ENCODE assay signal across 16 cellular contexts in the genomic region with DNA sequence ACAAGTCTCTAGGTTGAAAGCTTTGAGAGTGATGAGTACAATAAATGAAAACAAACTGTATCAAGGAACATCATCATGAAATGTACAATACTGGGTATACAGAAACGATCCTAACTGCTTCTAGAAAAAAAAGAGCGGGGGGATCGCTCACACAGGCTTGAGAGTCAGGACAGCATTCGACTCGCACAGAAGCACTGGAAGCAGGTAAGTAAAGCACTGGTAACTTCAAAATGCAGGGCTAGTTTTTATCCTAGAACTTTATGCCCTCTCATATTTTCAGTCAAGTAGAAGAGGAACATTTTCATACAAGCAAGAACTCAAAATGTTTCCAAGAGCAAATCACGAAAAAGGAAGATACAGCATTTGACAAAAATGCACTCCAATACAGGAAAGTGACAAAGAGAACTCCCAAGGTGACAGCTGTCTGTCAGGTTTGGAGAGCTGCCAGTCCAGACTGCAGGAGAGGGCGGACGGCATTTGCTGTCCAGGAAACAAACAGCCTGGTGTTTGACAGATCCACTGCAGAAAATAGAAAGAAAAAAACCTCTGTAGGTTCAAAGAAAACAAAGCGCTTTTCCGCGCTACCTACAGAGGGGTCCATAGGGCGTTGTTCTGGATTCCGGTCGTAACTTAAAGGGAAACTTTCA. TPM values are rescaled to one million over a fixed set of nuclear protein-coding genes. Genes with fewer than 3 reads are reported as not detected.
DNase-seq lines count a peak whose midpoint lies in the region; ATAC-seq and TF ChIP-seq lines count a peak whose summit lies in the region.
"Had no signal": no experiment of that assay in that cellular context is flagged by ENCODE, and none has a peak within 500 bp of the region (broad histone marks: within the 10 kb centered on the region; RNA-seq: fewer than 3 reads in every experiment).

No MANE protein-coding gene starts in this region.

- no peak overlapping the region for H3K27ac ChIP-seq in SK-N-SH (ENCODE audit: low read depth in 2 of 2, low read length in 1 of 2)
- H3K27ac ChIP-seq in CD8-positive, alpha-beta memory T cell (ENCODE audit: low read depth, low read length) = no peak overlapping the region
- H3K27ac ChIP-seq: gastroesophageal sphincter, suprapubic skin had no signal

- no peak overlapping the region for H3K9ac ChIP-seq in SK-N-SH

- no peaks in the 10 kb centered on the region for H3K79me2 ChIP-seq in SK-N-SH (ENCODE audit: insufficient read depth)

- WGBS in SK-N-SH (ENCODE audit: low lambda C conversion rate) = 12% methylated on average over 14 of the region's 14 CpGs

- peak overlapping the region; percentile 28 to 55; a peak in 3 of 4 replicates for H3K4me3 ChIP-seq in SK-N-SH (ENCODE audit: low read depth in 2 of 2, low read length in 1 of 2)
- no peak overlapping the region for H3K4me3 ChIP-seq in CD8-positive, alpha-beta memory T cell (ENCODE audit: low read length)
- H3K4me3 ChIP-seq: gastroesophageal sphincter, suprapubic skin had no signal

- H3K27me3 ChIP-seq in SK-N-SH (ENCODE audit: insufficient read depth) = no peaks in the 10 kb centered on the region
- H3K27me3 ChIP-seq in CD8-positive, alpha-beta memory T cell (ENCODE audit: insufficient read depth, low read length, poor library complexity, severe bottlenecking) = no peaks in the 10 kb centered on the region
- H3K27me3 ChIP-seq: gastroesophageal sphincter, suprapubic skin had no signal

- ATAC-seq in HG03571 (IDR thresholded peaks at IDR 0.05; ENCODE audit: unreplicated experiment) = no peak
- ATAC-seq: activated T-cell treated with anti-CD3 and anti-CD28 coated beads, Interleukin-2, amount 50 U/mL, for 72 hours; CD8-positive, alpha-beta T cell; gastroesophageal sphincter; natural killer cell had no signal

- no peak overlapping the region for H3K4me3 Mint-ChIP-seq in CD8-positive, alpha-beta memory T cell
- H3K4me3 Mint-ChIP-seq: activated CD4-positive, alpha-beta T cell treated with anti-CD3 and anti-CD28 coated beads, Interleukin-2, amount 10 ng/mL, durations not matched to agents 24 days and 14 days; CD8-positive, alpha-beta T cell; natural killer cell had no signal

- H3K9me3 Mint-ChIP-seq in CD8-positive, alpha-beta memory T cell = no peaks in the 10 kb centered on the region
- H3K9me3 Mint-ChIP-seq: activated CD4-positive, alpha-beta T cell treated with anti-CD3 and anti-CD28 coated beads, Interleukin-2, amount 10 ng/mL, durations not matched to agents 24 days and 14 days; activated T-cell treated with anti-CD3 and anti-CD28 coated beads, Interleukin-2, amount 50 U/mL, for 72 hours; CD8-positive, alpha-beta T cell; natural killer cell had no signal

- H3K27me3 Mint-ChIP-seq in CD8-positive, alpha-beta memory T cell = peaks cover 0 to 32% of the 10 kb centered on the region in 2 donors

- H3K9me2 ChIP-seq in SK-N-SH = no peaks in the 10 kb centered on the region

- no peaks in the 10 kb centered on the region for H3K4me1 ChIP-seq in SK-N-SH (ENCODE audit: control insufficient read depth in 1 of 2, insufficient read depth in 2 of 2, low read depth in 1 of 2, low read length in 1 of 2)
- no peaks in the 10 kb centered on the region for H3K4me1 ChIP-seq in CD8-positive, alpha-beta memory T cell (ENCODE audit: insufficient read depth, low read length)
- H3K4me1 ChIP-seq: gastroesophageal sphincter, suprapubic skin had no signal

- no peaks in the 10 kb centered on the region for H3K36me3 Mint-ChIP-seq in CD8-positive, alpha-beta memory T cell
- H3K36me3 Mint-ChIP-seq: CD8-positive, alpha-beta T cell; natural killer cell had no signal

- no peaks in the 10 kb centered on the region for H4K20me1 ChIP-seq in SK-N-SH (ENCODE audit: insufficient read depth)

- TF ChIP-seq EP300 in SK-N-SH (IDR thresholded peaks at IDR 0.05; ENCODE audit: borderline replicate concordance in 1 of 2, low read depth in 1 of 2, low read length in 1 of 2) = no peak

- peak overlapping the region in 1 of 8 donors; percentile 14 for H3K27ac Mint-ChIP-seq in CD8-positive, alpha-beta memory T cell
- H3K27ac Mint-ChIP-seq: activated CD4-positive, alpha-beta T cell treated with anti-CD3 and anti-CD28 coated beads, Interleukin-2, amount 10 ng/mL, durations not matched to agents 24 days and 14 days; activated T-cell treated with anti-CD3 and anti-CD28 coated beads, Interleukin-2, amount 50 U/mL, for 72 hours; CD8-positive, alpha-beta T cell; natural killer cell had no signal

- CTCF ChIA-PET in SK-N-SH (lab: Yijun Ruan, JAX) = interaction anchor here (1.4 kb wide), 1 partner anchor 19 kb away, joined by 4 read pairs; no protein-coding TSS in a partner anchor
- CTCF ChIA-PET in CD8-positive, alpha-beta memory T cell (lab: Charles Lee) = no interaction called here

- H3K36me3 ChIP-seq in SK-N-SH (replicated peaks in 1 of 2; ENCODE audit: control insufficient read depth in 1 of 2, insufficient read depth in 2 of 2, low read length in 1 of 2) = no peaks in the 10 kb centered on the region
- no peaks in the 10 kb centered on the region for H3K36me3 ChIP-seq in CD8-positive, alpha-beta memory T cell (ENCODE audit: insufficient read depth, low read length)
- H3K36me3 ChIP-seq: gastroesophageal sphincter, suprapubic skin had no signal

- POLR2A ChIA-PET in SK-N-SH (lab: Yijun Ruan, JAX) = no interaction called here
- POLR2A ChIA-PET in CD8-positive, alpha-beta memory T cell (lab: Charles Lee) = no interaction called here

- no peaks in the 10 kb centered on the region for H3K9me3 ChIP-seq in SK-N-SH
- no peaks in the 10 kb centered on the region for H3K9me3 ChIP-seq in CD8-positive, alpha-beta memory T cell (ENCODE audit: low read length)
- H3K9me3 ChIP-seq: gastroesophageal sphincter, suprapubic skin had no signal

- H3K4me1 Mint-ChIP-seq in CD8-positive, alpha-beta memory T cell = peaks cover 4 to 6% (median 5%) of the 10 kb centered on the region in 3 donors

- H3K4me2 ChIP-seq in SK-N-SH = peak overlapping the region; percentile 64

- no peaks in the 10 kb centered on the region for H3F3A ChIP-seq in SK-N-SH (replicated peaks; ENCODE audit: insufficient read depth)

- TF ChIP-seq CTCF in SK-N-SH (IDR thresholded peaks at IDR 0.05) = no peak

- peak; percentile 7 for DNase-seq in DMS 273 treated with DMSO at 0.1 percent for 48 hours (lab: John Stamatoyannopoulos, UW)
- peak; percentile 29 for DNase-seq in NCI-H1105 (lab: John Stamatoyannopoulos, UW)
- DNase-seq in SK-N-SH = no peak
- DNase-seq in mesenteric fat pad (ENCODE audit: low spot score) = peak; percentile 64
- DNase-seq in NCI-H1436 treated with DMSO at 0.1 percent for 48 hours (lab: John Stamatoyannopoulos, UW) = no peak
- no peak for DNase-seq in NCI-H226
- no peak for DNase-seq in CD8-positive, alpha-beta memory T cell
- DNase-seq: activated CD4-positive, alpha-beta T cell treated with anti-CD3 and anti-CD28 coated beads, Interleukin-2, amount 10 ng/mL, durations not matched to agents 24 days and 14 days; activated T-cell treated with anti-CD3 and anti-CD28 coated beads, Interleukin-2, amount 50 U/mL, for 72 hours; CD8-positive, alpha-beta T cell; effector memory CD4-positive, alpha-beta T cell; kidney; natural killer cell had no signal

- TF ChIP-seq RAD21 in SK-N-SH (IDR thresholded peaks at IDR 0.05; ENCODE audit: low read length) = no peak

- peak overlapping the region; percentile 38; the same call in 1 of the 2 replicates for H2AFZ ChIP-seq in SK-N-SH (ENCODE audit: low read depth)

TF ChIP-seq in SK-N-SH, 30 proteins besides CTCF, POLR2A, EP300 and RAD21:
- TF ChIP-seq USF1 (IDR thresholded peaks at IDR 0.05; ENCODE audit: borderline replicate concordance, low read depth) = no peak
- TF ChIP-seq, protein P1, sequence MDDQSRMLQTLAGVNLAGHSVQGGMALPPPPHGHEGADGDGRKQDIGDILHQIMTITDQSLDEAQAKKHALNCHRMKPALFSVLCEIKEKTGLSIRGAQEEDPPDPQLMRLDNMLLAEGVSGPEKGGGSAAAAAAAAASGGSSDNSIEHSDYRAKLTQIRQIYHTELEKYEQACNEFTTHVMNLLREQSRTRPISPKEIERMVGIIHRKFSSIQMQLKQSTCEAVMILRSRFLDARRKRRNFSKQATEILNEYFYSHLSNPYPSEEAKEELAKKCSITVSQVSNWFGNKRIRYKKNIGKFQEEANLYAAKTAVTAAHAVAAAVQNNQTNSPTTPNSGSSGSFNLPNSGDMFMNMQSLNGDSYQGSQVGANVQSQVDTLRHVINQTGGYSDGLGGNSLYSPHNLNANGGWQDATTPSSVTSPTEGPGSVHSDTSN (IDR thresholded peaks at IDR 0.05) = peak; percentile 57
TF ChIP-seq in SK-N-SH: peak in this region for 1.

RNA-seq across cellular contexts. Expression of gene XPO4, which starts 58.2 kb away (rescaled TPM):
- 4.2 and 5.2 TPM in 2 replicates for polyA plus RNA-seq in SK-N-SH (2012; rRNA removed)
- polyA plus RNA-seq in SK-N-SH (2012; cell fraction: cytosol; rRNA removed) = 4.2 and 4.5 TPM in 2 replicates
- polyA plus RNA-seq in SK-N-SH (2012; cell fraction: nucleus; rRNA removed) = 6.3 and 13.0 TPM in 2 replicates
- 13.1 TPM for total RNA-seq in mesenteric fat pad
- 10 to 100 TPM; 30.3 to 30.4 TPM for total RNA-seq in CD8-positive, alpha-beta memory T cell
- polyA plus RNA-seq in CD8-positive, alpha-beta memory T cell = 6.9 TPM

Comparison
In these comparisons a context has a peak if more than half of its experiments do, and no peak if none do; other contexts are left out.
1. DNase-seq: peak in DMS 273 treated with DMSO at 0.1 percent for 48 hours (single experiment), NCI-H1105 (single experiment) and mesenteric fat pad (single experiment); none in SK-N-SH (single experiment), NCI-H1436 treated with DMSO at 0.1 percent for 48 hours (single experiment), NCI-H226 (single experiment) and CD8-positive, alpha-beta memory T cell (0 of 5).